ENCODE assay signal across 9 cellular contexts in genomic region chr11:46686886-46687810, GRCh38. TPM values are rescaled to one million over a fixed set of nuclear protein-coding genes. Genes with fewer than 3 reads are reported as not detected.
DNase-seq lines count a peak whose midpoint lies in the region; ATAC-seq and TF ChIP-seq lines count a peak whose summit lies in the region.
"Had no signal": no experiment of that assay in that cellular context is flagged by ENCODE, and none has a peak within 500 bp of the region (broad histone marks: within the 10 kb centered on the region; RNA-seq: fewer than 3 reads in every experiment).

No MANE protein-coding gene starts in this region.

- H3K27me3 Mint-ChIP-seq in Calu3 (ENCODE audit: unreplicated experiment), result no peaks in the 10 kb centered on the region

- H3K36me3 Mint-ChIP-seq in Calu3 (ENCODE audit: insufficient read depth, unreplicated experiment), result peaks cover 38% of the 10 kb centered on the region

- H3K4me1 ChIP-seq in BLaER1 (peaks cover 33% of the 10 kb centered on the region), colonic mucosa (no peaks in the 10 kb centered on the region)

- H3K27ac ChIP-seq in BLaER1, result peak overlapping the region; percentile 26; the same call in 1 of the 2 replicates
- H3K27ac ChIP-seq in colonic mucosa, result peak overlapping the region; percentile 27

- no peaks in the 10 kb centered on the region for H4K20me1 ChIP-seq in BLaER1

- DNase-seq in HPDE6-E6E7 (ENCODE audit: extremely low spot score) (peak; percentile 88), colonic mucosa (no peak), midbrain (lab: John Stamatoyannopoulos, UW) (peak; percentile 38), Calu3 (no peak)

- H3K36me3 ChIP-seq in BLaER1 (peaks cover 89% of the 10 kb centered on the region), colonic mucosa (peaks cover 13% of the 10 kb centered on the region)

- H3K9ac ChIP-seq in BLaER1 (no peak overlapping the region), colonic mucosa (ENCODE audit: low read depth in 2 of 2, low read length in 2 of 2) (no peak overlapping the region)

- H3K4me2 ChIP-seq in BLaER1, result 0 out of 2 replicates have a peak overlapping the region, but pooled peaks have one; percentile 17

- H3K9me3 ChIP-seq in BLaER1 (no peaks in the 10 kb centered on the region), colonic mucosa (no peaks in the 10 kb centered on the region)

- H3K27me3 ChIP-seq in BLaER1, result no peaks in the 10 kb centered on the region
- H3K27me3 ChIP-seq in colonic mucosa, result no peaks in the 10 kb centered on the region

- H3K27ac Mint-ChIP-seq in Calu3 (ENCODE audit: unreplicated experiment), result no peak overlapping the region

- no peak for TF ChIP-seq CTCF in colonic mucosa (IDR thresholded peaks at IDR 0.05)
- no peak for TF ChIP-seq CTCF in Calu3 (IDR thresholded peaks at IDR 0.05; ENCODE audit: unreplicated experiment)

- no peaks in the 10 kb centered on the region for H3K9me3 Mint-ChIP-seq in Calu3 (ENCODE audit: low read depth, unreplicated experiment)

- CTCF ChIA-PET in Calu3 (lab: Charles Lee), result no interaction called here

- ATAC-seq in HG02970 (IDR thresholded peaks at IDR 0.05; ENCODE audit: low FRiP score, unreplicated experiment) (no peak), HG02610 (IDR thresholded peaks at IDR 0.05; ENCODE audit: unreplicated experiment) (no peak), GM19324 (IDR thresholded peaks at IDR 0.05; ENCODE audit: low FRiP score, unreplicated experiment) (no peak)

- intact Hi-C loops in colonic mucosa (cut with DNase I), result no loop called here
- intact Hi-C loops in Calu3 (cut with micrococcal nuclease; ENCODE audit: unreplicated experiment), result no loop called here

- H3K4me1 Mint-ChIP-seq in Calu3 (ENCODE audit: low read depth, unreplicated experiment), result no peaks in the 10 kb centered on the region

- no peak overlapping the region for H3K4me3 Mint-ChIP-seq in Calu3 (ENCODE audit: low read depth, unreplicated experiment)

- no TSS peak for BruUV-seq in Calu3 (replicated peaks; lab: Mats Ljungman, UMichigan)

- H3K4me3 ChIP-seq in BLaER1 (no peak overlapping the region), colonic mucosa (no peak overlapping the region)

RNA-seq across cellular contexts. Expression of gene ARHGAP1, which starts 13.3 kb away (rescaled TPM):
- total RNA-seq in colonic mucosa (10 to 100 TPM; 68.3 to 81.7 TPM), Calu3 (2022) (65.4 and 81.6 TPM in 2 replicates)

RNA-seq across cellular contexts. Expression of gene ZNF408, which starts 13.7 kb away (rescaled TPM):
- total RNA-seq in colonic mucosa (10 to 100 TPM; 11.7 to 15.5 TPM), Calu3 (2022) (14.8 and 15.5 TPM in 2 replicates)

RNA-seq across cellular contexts. Expression of gene F2, which starts 31.9 kb away (rescaled TPM):
- total RNA-seq in colonic mucosa (1 to 10 TPM in 1 of 2 donors, not detected in 1; 1.2 TPM), Calu3 (2022) (not detected in 2 replicates)
- total RNA-seq: frontal cortex had no signal

Comparison
In these comparisons a context has a peak if more than half of its experiments do, and no peak if none do; other contexts are left out.
1. DNase-seq: peak in HPDE6-E6E7 (single experiment) and midbrain (single experiment); none in colonic mucosa (single experiment) and Calu3 (single experiment).